In the genomic region with DNA sequence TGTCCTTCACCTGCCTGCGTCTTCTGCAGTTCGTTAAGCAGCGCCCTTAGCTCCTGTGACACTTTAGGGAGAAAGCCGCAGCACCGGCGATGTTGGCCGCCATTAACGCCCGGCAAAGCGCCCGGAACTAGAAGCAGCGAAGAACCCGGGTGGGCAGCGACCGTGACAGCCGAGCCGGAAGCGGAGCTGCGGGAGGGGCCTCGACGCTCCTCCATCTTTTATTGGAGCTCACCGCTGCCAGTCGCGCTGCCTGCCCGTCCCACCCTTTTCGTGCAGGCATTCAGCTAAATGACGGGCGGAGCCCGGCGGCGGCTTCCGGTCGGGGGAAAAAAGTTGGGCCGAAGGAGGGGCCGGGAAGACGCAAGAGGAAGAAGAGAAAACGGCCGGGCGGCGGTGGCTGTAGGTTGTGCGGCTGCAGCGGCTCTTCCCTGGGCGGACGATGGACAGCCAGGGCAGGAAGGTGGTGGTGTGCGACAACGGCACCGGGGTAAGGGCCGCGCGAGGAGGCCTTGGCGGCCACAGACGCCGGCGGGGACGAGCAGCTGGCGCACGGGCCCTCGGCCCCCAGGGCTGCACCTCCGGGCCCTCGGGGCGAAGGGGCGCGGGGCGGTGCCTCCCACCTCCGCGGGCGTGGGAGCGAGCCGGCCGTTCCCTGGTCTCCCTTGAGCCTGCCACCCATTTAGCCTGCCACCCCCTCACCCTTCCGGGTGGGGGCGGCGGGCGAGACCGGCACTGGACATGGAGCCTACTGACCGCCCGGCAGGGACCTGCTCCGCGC, we compare ENCODE assay signal across 1 cellular context.
TF ChIP-seq lines count a peak whose summit lies in the region.

TSS of gene ACTR2 (plus strand) at position 361 of the 778 bp plus-strand sequence. CDS start at position 440, 79 bp downstream.

TF ChIP-seq in HepG2, 621 proteins besides CTCF, POLR2A, EP300 and RAD21 (continued from another document and continues in another):
- TF ChIP-seq, protein P1, sequence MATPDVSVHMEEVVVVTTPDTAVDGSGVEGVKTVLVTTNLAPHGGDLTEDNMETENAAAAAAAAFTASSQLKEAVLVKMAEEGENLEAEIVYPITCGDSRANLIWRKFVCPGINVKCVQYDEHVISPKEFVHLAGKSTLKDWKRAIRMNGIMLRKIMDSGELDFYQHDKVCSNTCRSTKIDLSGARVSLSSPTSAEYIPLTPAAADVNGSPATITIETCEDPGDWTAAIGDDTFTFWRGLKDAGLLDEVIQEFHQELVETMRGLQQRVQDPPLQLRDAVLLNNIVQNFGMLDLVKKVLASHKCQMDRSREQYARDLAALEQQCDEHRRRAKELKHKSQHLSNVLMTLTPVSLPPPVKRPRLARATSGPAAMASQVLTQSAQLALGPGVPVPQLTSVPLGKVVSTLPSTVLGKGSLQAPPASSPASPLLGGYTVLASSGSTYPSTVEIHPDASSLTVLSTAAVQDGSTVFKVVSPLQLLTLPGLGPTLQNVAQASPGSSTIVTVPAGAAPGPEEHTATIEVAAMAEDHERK (CRISPR knock-in tag; IDR thresholded peaks at IDR 0.05; ENCODE audit: low read depth) = no peak
- TF ChIP-seq NFATC3 (CRISPR knock-in tag; IDR thresholded peaks at IDR 0.05) (peak; percentile 81), BRF2 (CRISPR knock-in tag; IDR thresholded peaks at IDR 0.05) (no peak), WIZ (CRISPR knock-in tag; IDR thresholded peaks at IDR 0.05) (peak; percentile 73; the same call in 1 of the 2 replicates), CREB3 (CRISPR knock-in tag; IDR thresholded peaks at IDR 0.05) (0 out of 2 replicates have a peak, but pooled peaks have one; percentile 30), SRSF9 (IDR thresholded peaks at IDR 0.05; ENCODE audit: borderline replicate concordance, insufficient read depth, low read depth, low read length, poor library complexity, severe bottlenecking) (no peak), TOPORS (CRISPR knock-in tag; IDR thresholded peaks at IDR 0.05) (peak; percentile 75), CBX5 (CRISPR knock-in tag; IDR thresholded peaks at IDR 0.05; ENCODE audit: borderline replicate concordance) (peak; percentile 57; the same call in 1 of the 2 replicates), ZNF326 (CRISPR knock-in tag; IDR thresholded peaks at IDR 0.05; ENCODE audit: borderline replicate concordance) (no peak), RXRB (CRISPR knock-in tag; IDR thresholded peaks at IDR 0.05; ENCODE audit: borderline replicate concordance) (peak; percentile 49; the same call in 1 of the 2 replicates), ZNF441 (CRISPR knock-in tag; IDR thresholded peaks at IDR 0.05; ENCODE audit: borderline replicate concordance) (peak; percentile 75), KLF13 (CRISPR knock-in tag; IDR thresholded peaks at IDR 0.05) (0 out of 2 replicates have a peak, but pooled peaks have one; percentile 84), NFRKB (IDR thresholded peaks at IDR 0.05) (no peak; the same call in 1 of the 2 replicates), PCBP1 (IDR thresholded peaks at IDR 0.05; ENCODE audit: borderline replicate concordance, low read depth, low read length) (peak; percentile 92; the same call in 1 of the 2 replicates), SATB2 (CRISPR knock-in tag; IDR thresholded peaks at IDR 0.05) (0 out of 2 replicates have a peak, but pooled peaks have one; percentile 13), GPN1 (CRISPR knock-in tag; IDR thresholded peaks at IDR 0.05; ENCODE audit: borderline replicate concordance) (peak; percentile 20), ZNF784 (CRISPR knock-in tag; IDR thresholded peaks at IDR 0.05; ENCODE audit: borderline replicate concordance) (no peak; the same call in none of the 2 replicates), ERF (CRISPR knock-in tag; IDR thresholded peaks at IDR 0.05) (peak; percentile 84), ZC3H13 (CRISPR knock-in tag; IDR thresholded peaks at IDR 0.05) (peak; percentile 18), KMT2A (CRISPR knock-in tag; IDR thresholded peaks at IDR 0.05) (peak; percentile 89), SNRNP70 (IDR thresholded peaks at IDR 0.05; ENCODE audit: low read depth, low read length) (no peak), ZNF569 (CRISPR knock-in tag; IDR thresholded peaks at IDR 0.05; ENCODE audit: borderline replicate concordance) (no peak), NR2F6 (IDR thresholded peaks at IDR 0.05) (no peak), NR2F6 (CRISPR knock-in tag; IDR thresholded peaks at IDR 0.05) (no peak), SMC3 (IDR thresholded peaks at IDR 0.05; ENCODE audit: low read length) (no peak), ZNF567 (CRISPR knock-in tag; IDR thresholded peaks at IDR 0.05; ENCODE audit: borderline replicate concordance) (peak; percentile 94; the same call in 1 of the 2 replicates), ZNF703 (CRISPR knock-in tag; IDR thresholded peaks at IDR 0.05; ENCODE audit: borderline replicate concordance) (no peak; the same call in 1 of the 2 replicates), ZNF83 (CRISPR knock-in tag; IDR thresholded peaks at IDR 0.05; ENCODE audit: borderline replicate concordance) (0 out of 2 replicates have a peak, but pooled peaks have one; percentile 1), ZKSCAN5 (CRISPR knock-in tag; IDR thresholded peaks at IDR 0.05) (peak; percentile 82), ZNF558 (CRISPR knock-in tag; IDR thresholded peaks at IDR 0.05; ENCODE audit: borderline replicate concordance) (0 out of 2 replicates have a peak, but pooled peaks have one; percentile 22), ZNF343 (CRISPR knock-in tag; IDR thresholded peaks at IDR 0.05) (peak; percentile 85; the same call in 1 of the 2 replicates), ZNF350 (CRISPR knock-in tag; IDR thresholded peaks at IDR 0.05; ENCODE audit: borderline replicate concordance, low read depth) (peak; percentile 93), KLF12 (CRISPR knock-in tag; IDR thresholded peaks at IDR 0.05; ENCODE audit: borderline replicate concordance) (peak; percentile 88; the same call in 1 of the 2 replicates), DPF2 (CRISPR knock-in tag; IDR thresholded peaks at IDR 0.05; ENCODE audit: borderline replicate concordance, low read depth) (no peak), HOXA3 (CRISPR knock-in tag; IDR thresholded peaks at IDR 0.05) (peak; percentile 60)
- TF ChIP-seq, protein P2, sequence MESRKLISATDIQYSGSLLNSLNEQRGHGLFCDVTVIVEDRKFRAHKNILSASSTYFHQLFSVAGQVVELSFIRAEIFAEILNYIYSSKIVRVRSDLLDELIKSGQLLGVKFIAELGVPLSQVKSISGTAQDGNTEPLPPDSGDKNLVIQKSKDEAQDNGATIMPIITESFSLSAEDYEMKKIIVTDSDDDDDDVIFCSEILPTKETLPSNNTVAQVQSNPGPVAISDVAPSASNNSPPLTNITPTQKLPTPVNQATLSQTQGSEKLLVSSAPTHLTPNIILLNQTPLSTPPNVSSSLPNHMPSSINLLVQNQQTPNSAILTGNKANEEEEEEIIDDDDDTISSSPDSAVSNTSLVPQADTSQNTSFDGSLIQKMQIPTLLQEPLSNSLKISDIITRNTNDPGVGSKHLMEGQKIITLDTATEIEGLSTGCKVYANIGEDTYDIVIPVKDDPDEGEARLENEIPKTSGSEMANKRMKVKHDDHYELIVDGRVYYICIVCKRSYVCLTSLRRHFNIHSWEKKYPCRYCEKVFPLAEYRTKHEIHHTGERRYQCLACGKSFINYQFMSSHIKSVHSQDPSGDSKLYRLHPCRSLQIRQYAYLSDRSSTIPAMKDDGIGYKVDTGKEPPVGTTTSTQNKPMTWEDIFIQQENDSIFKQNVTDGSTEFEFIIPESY (CRISPR knock-in tag; IDR thresholded peaks at IDR 0.05) = no peak
- TF ChIP-seq, protein P3, sequence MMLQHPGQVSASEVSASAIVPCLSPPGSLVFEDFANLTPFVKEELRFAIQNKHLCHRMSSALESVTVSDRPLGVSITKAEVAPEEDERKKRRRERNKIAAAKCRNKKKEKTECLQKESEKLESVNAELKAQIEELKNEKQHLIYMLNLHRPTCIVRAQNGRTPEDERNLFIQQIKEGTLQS (CRISPR knock-in tag; IDR thresholded peaks at IDR 0.05) = peak; percentile 21; the same call in 1 of the 2 replicates
- TF ChIP-seq, protein P4, sequence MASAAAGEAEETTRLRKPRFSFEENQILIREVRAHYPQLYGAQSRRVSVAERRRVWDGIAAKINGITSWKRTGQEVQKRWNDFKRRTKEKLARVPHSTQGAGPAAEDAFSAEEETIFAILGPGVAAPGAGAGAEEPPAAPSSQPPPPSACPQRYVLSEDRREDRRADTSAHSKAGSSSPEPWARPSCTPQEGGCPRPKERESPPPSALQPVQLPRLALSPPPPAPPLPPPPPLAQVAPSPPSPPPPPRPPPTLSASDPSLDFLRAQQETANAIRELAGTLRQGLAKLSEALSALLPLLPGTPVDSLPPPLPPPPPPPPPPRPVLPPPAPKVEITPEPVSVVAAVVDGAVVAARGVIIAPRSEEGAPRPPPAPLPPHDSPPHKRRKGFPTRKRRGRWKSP (CRISPR knock-in tag; IDR thresholded peaks at IDR 0.05) = peak; percentile 80; the same call in 1 of the 2 replicates
- TF ChIP-seq, protein P5, sequence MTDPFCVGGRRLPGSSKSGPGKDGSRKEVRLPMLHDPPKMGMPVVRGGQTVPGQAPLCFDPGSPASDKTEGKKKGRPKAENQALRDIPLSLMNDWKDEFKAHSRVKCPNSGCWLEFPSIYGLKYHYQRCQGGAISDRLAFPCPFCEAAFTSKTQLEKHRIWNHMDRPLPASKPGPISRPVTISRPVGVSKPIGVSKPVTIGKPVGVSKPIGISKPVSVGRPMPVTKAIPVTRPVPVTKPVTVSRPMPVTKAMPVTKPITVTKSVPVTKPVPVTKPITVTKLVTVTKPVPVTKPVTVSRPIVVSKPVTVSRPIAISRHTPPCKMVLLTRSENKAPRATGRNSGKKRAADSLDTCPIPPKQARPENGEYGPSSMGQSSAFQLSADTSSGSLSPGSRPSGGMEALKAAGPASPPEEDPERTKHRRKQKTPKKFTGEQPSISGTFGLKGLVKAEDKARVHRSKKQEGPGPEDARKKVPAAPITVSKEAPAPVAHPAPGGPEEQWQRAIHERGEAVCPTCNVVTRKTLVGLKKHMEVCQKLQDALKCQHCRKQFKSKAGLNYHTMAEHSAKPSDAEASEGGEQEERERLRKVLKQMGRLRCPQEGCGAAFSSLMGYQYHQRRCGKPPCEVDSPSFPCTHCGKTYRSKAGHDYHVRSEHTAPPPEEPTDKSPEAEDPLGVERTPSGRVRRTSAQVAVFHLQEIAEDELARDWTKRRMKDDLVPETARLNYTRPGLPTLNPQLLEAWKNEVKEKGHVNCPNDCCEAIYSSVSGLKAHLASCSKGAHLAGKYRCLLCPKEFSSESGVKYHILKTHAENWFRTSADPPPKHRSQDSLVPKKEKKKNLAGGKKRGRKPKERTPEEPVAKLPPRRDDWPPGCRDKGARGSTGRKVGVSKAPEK (CRISPR knock-in tag; IDR thresholded peaks at IDR 0.05; ENCODE audit: borderline replicate concordance) = peak; percentile 90; the same call in 1 of the 2 replicates
- TF ChIP-seq, protein P6, sequence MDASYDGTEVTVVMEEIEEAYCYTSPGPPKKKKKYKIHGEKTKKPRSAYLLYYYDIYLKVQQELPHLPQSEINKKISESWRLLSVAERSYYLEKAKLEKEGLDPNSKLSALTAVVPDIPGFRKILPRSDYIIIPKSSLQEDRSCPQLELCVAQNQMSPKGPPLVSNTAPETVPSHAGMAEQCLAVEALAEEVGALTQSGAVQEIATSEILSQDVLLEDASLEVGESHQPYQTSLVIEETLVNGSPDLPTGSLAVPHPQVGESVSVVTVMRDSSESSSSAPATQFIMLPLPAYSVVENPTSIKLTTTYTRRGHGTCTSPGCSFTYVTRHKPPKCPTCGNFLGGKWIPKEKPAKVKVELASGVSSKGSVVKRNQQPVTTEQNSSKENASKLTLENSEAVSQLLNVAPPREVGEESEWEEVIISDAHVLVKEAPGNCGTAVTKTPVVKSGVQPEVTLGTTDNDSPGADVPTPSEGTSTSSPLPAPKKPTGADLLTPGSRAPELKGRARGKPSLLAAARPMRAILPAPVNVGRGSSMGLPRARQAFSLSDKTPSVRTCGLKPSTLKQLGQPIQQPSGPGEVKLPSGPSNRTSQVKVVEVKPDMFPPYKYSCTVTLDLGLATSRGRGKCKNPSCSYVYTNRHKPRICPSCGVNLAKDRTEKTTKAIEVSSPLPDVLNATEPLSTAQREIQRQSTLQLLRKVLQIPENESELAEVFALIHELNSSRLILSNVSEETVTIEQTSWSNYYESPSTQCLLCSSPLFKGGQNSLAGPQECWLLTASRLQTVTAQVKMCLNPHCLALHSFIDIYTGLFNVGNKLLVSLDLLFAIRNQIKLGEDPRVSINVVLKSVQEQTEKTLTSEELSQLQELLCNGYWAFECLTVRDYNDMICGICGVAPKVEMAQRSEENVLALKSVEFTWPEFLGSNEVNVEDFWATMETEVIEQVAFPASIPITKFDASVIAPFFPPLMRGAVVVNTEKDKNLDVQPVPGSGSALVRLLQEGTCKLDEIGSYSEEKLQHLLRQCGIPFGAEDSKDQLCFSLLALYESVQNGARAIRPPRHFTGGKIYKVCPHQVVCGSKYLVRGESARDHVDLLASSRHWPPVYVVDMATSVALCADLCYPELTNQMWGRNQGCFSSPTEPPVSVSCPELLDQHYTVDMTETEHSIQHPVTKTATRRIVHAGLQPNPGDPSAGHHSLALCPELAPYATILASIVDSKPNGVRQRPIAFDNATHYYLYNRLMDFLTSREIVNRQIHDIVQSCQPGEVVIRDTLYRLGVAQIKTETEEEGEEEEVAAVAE (CRISPR knock-in tag; IDR thresholded peaks at IDR 0.05; ENCODE audit: borderline replicate concordance) = no peak
- TF ChIP-seq, protein P7, sequence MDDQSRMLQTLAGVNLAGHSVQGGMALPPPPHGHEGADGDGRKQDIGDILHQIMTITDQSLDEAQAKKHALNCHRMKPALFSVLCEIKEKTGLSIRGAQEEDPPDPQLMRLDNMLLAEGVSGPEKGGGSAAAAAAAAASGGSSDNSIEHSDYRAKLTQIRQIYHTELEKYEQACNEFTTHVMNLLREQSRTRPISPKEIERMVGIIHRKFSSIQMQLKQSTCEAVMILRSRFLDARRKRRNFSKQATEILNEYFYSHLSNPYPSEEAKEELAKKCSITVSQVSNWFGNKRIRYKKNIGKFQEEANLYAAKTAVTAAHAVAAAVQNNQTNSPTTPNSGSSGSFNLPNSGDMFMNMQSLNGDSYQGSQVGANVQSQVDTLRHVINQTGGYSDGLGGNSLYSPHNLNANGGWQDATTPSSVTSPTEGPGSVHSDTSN (CRISPR knock-in tag; IDR thresholded peaks at IDR 0.05; ENCODE audit: borderline replicate concordance) = peak; percentile 95
